ENCODE assay signal across 13 cellular contexts in the genomic region with DNA sequence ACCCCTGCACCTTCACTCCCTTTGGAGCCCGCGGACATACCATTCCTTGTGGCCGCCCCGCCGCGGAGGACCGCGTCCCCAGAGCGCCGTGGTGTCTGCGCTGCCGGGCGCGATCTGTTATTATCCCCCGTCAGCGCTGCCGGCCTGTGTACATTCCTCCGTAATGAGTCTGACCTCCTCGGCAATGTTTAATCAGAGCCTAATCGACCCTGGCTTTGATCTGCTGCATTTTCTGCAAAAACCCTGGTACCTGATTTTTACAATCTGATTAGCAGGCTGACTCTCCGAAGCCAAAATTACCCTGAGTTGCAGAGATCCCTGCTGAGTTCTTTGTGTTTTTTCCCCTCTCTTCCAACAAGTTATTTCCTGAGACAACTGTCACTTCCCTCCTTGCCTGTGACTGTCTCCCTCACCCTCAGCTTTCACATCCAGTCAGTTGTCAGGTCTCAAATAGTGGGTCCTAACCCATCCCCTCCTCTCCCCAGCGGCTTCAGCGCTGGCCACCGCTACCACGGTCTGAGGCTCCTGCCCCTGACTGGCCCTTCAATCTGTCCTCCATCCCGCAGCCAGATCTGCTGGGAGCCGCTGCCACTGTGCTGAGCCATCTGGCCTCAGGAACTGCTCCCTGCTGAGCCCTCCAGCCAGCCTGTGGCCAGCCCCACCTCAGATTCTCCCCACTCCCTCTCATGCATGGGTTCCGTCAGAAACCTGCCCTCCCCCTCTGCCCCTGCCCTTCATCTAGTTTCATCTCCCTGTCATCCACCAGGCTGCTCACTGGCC. TPM values are rescaled to one million over a fixed set of nuclear protein-coding genes. Genes with fewer than 3 reads are reported as not detected.
DNase-seq lines count a peak whose midpoint lies in the region; ATAC-seq and TF ChIP-seq lines count a peak whose summit lies in the region.
"Had no signal": no experiment of that assay in that cellular context is flagged by ENCODE, and none has a peak within 500 bp of the region (broad histone marks: within the 10 kb centered on the region; RNA-seq: fewer than 3 reads in every experiment).

No MANE protein-coding gene starts in this region.

- WGBS in adrenal gland, 4 donors = 52 to 78% (median 59%) methylated on average over 27 to 28 of the region's 28 CpGs

- no peaks in the 10 kb centered on the region for H3F3A ChIP-seq in GM23338 (replicated peaks; ENCODE audit: low read depth)

- H3K36me3 ChIP-seq in GM23338 (ENCODE audit: insufficient read depth) (no peaks in the 10 kb centered on the region), adrenal gland (replicated peaks in 1 of 2) (no peaks in the 10 kb centered on the region)

- no peak overlapping the region for H3K4me3 ChIP-seq in GM23338
- no peak overlapping the region for H3K4me3 ChIP-seq in adrenal gland
- H3K4me3 ChIP-seq: body of pancreas, psoas muscle had no signal

- H2AFZ ChIP-seq in GM23338 = peak overlapping the region; percentile 63

- H3K4me1 Mint-ChIP-seq in GM23338 = peaks cover 41% of the 10 kb centered on the region
- peaks cover 22% of the 10 kb centered on the region for H3K4me1 Mint-ChIP-seq in neural crest cell

- no peaks in the 10 kb centered on the region for H3K27me3 ChIP-seq in GM23338 (ENCODE audit: insufficient read depth)
- no peaks in the 10 kb centered on the region for H3K27me3 ChIP-seq in adrenal gland

- peaks cover 17% of the 10 kb centered on the region; the same call in 1 of the 2 replicates for H3K4me1 ChIP-seq in GM23338 (ENCODE audit: insufficient read depth)
- H3K4me1 ChIP-seq in adrenal gland (replicated peaks in 1 of 2) = no peaks in the 10 kb centered on the region
- H3K4me1 ChIP-seq: psoas muscle had no signal

- H3K9me2 ChIP-seq in GM23338 (ENCODE audit: insufficient read depth) = no peaks in the 10 kb centered on the region

- TF ChIP-seq CTCF in GM23338 (conservative IDR thresholded peaks at IDR 0.05; ENCODE audit: low read depth in 2 of 2) (no peak), neural crest cell (conservative IDR thresholded peaks at IDR 0.05) (no peak), adrenal gland (IDR thresholded peaks at IDR 0.05) (no peak)

- DNase-seq in GM23338 (ENCODE audit: low spot score) = no peak
- DNase-seq in NCI-H2227 (lab: John Stamatoyannopoulos, UW; ENCODE audit: unreplicated experiment) = peak; percentile 37
- DNase-seq in cerebellum (ENCODE audit: low spot score) = peak; percentile 68
- DNase-seq in neural crest cell (ENCODE audit: low read depth, low spot score) = no peak
- DNase-seq in adrenal gland = no peak
- DNase-seq in superior temporal gyrus (ENCODE audit: extremely low spot score) = no peak
- DNase-seq: activated B cell treated with CpG ODN at 0.5 μM for 24 hours; psoas muscle; stimulated activated CD8-positive, alpha-beta memory T cell treated with anti-CD3 and anti-CD28 coated beads, Interleukin-4, amount 100 ng/mL, for 48 hours had no signal

- no peaks in the 10 kb centered on the region for H4K20me1 ChIP-seq in GM23338 (replicated peaks; ENCODE audit: insufficient read depth)

- intact Hi-C loops in adrenal gland (cut with DNase I) = loop anchor here in 1 of 2 donors (10.0 kb wide), 1 partner anchor 221 kb away; no protein-coding TSS in a partner anchor

- H3K4me3 Mint-ChIP-seq in GM23338 (no peak overlapping the region), neural crest cell (no peak overlapping the region)
- H3K4me3 Mint-ChIP-seq: activated B cell treated with CpG ODN at 0.5 μM for 24 hours had no signal

- no peaks in the 10 kb centered on the region; the same call in 2 of the 3 replicates for H3K9me3 Mint-ChIP-seq in GM23338
- no peaks in the 10 kb centered on the region for H3K9me3 Mint-ChIP-seq in neural crest cell
- H3K9me3 Mint-ChIP-seq: activated B cell treated with CpG ODN at 0.5 μM for 24 hours had no signal

- H3K79me2 ChIP-seq in GM23338 (replicated peaks; ENCODE audit: insufficient read depth) = no peaks in the 10 kb centered on the region

- peak; percentile 6; the same call in 2 of the 3 replicates for ATAC-seq in GM23338
- no peak for ATAC-seq in HG03025 (IDR thresholded peaks at IDR 0.05; ENCODE audit: low FRiP score, unreplicated experiment)
- no peak for ATAC-seq in GM19395 (IDR thresholded peaks at IDR 0.05; ENCODE audit: unreplicated experiment)
- ATAC-seq: body of pancreas, psoas muscle had no signal

- H3K9me3 ChIP-seq in adrenal gland (replicated peaks in 1 of 3) = no peaks in the 10 kb centered on the region
- H3K9me3 ChIP-seq: body of pancreas, psoas muscle had no signal

- H3K27ac ChIP-seq in GM23338 (ENCODE audit: low read depth) (no peak overlapping the region), adrenal gland (no peak overlapping the region)
- H3K27ac ChIP-seq: body of pancreas, HL-60, psoas muscle had no signal

- H3K27me3 Mint-ChIP-seq in GM23338 (ENCODE audit: insufficient read depth, low read depth, poor library complexity) = peaks cover 29% of the 10 kb centered on the region
- peaks cover 41% of the 10 kb centered on the region for H3K27me3 Mint-ChIP-seq in neural crest cell (ENCODE audit: low read depth)

- TF ChIP-seq POLR2A in adrenal gland (IDR thresholded peaks at IDR 0.05) = no peak

- no peak overlapping the region for H3K4me2 ChIP-seq in GM23338

- H3K27ac Mint-ChIP-seq in GM23338 (no peak overlapping the region), neural crest cell (ENCODE audit: unreplicated experiment) (peak overlapping the region; percentile 12)
- H3K27ac Mint-ChIP-seq: activated B cell treated with CpG ODN at 0.5 μM for 24 hours had no signal

- H3K36me3 Mint-ChIP-seq in GM23338 (ENCODE audit: low read depth) (no peaks in the 10 kb centered on the region), neural crest cell (ENCODE audit: low read depth) (no peaks in the 10 kb centered on the region)

TF ChIP-seq in GM23338, 12 proteins besides CTCF, POLR2A, EP300 and RAD21 (continues in another document):
- TF ChIP-seq EZH2phosphoT487 (IDR thresholded peaks at IDR 0.05; ENCODE audit: unreplicated experiment) (no peak), ZNF331 (CRISPR knock-in tag; IDR thresholded peaks at IDR 0.05; ENCODE audit: low read depth) (no peak), POLR2AphosphoS5 (IDR thresholded peaks at IDR 0.05; ENCODE audit: low read depth) (no peak), NANOG (IDR thresholded peaks at IDR 0.05; ENCODE audit: borderline replicate concordance) (no peak), CREB1 (CRISPR knock-in tag; IDR thresholded peaks at IDR 0.05; ENCODE audit: low read depth) (no peak), STAT1 (IDR thresholded peaks at IDR 0.05; ENCODE audit: unreplicated experiment) (no peak), EZH2 (IDR thresholded peaks at IDR 0.05; ENCODE audit: low read depth, unreplicated experiment) (no peak), ZNF114 (CRISPR knock-in tag; IDR thresholded peaks at IDR 0.05) (no peak)

RNA-seq across cellular contexts. Expression of gene GLIS1, which starts 53.5 kb away (rescaled TPM):
- total RNA-seq in GM23338 (2014; rRNA removed; shearing (Covaris generic)) = 0.04 and 0.31 TPM in 2 replicates
- polyA plus RNA-seq in GM23338 (2016; fragmentation: Nextera tagmentation; extraction: Ambion mirVana) (0.12 and 0.26 TPM in 2 replicates), adrenal gland (under 1 TPM in 2 of 3 donors, not detected in 1; 0.08 to 0.37 TPM)
- total RNA-seq in cerebellum (0.27 TPM), neural crest cell (not detected in 2 replicates), adrenal gland (under 1 TPM in 4 of 8 donors, not detected in 4; 0.10 to 0.35 (median 0.14) TPM)
- total RNA-seq: activated B cell treated with CpG ODN at 0.5 μM for 24 hours had no signal

Comparison
In these comparisons a context has a peak if more than half of its experiments do, and no peak if none do; other contexts are left out.
1. DNase-seq: peak in NCI-H2227 (single experiment) and cerebellum (single experiment); none in GM23338 (single experiment), neural crest cell (single experiment), adrenal gland (0 of 7) and superior temporal gyrus (single experiment).